In genomic region chr14:68806526-68807147, GRCh38 we compare ENCODE assay signal across 8 cellular contexts. TPM values are rescaled to one million over a fixed set of nuclear protein-coding genes. Genes with fewer than 3 reads are reported as not detected.
DNase-seq lines count a peak whose midpoint lies in the region; ATAC-seq and TF ChIP-seq lines count a peak whose summit lies in the region.

No MANE protein-coding gene starts in this region.

- DNase-seq in Right ventricle myocardium inferior (ENCODE audit: missing footprints) (no peak), cardiac septum (ENCODE audit: low spot score) (no peak), chondrocyte (ENCODE audit: low spot score) (no peak), NCI-H1694 treated with DMSO at 0.1 percent for 48 hours (lab: John Stamatoyannopoulos, UW) (no peak)
- no peak for DNase-seq in naive thymus-derived CD4-positive, alpha-beta T cell

- no peaks in the 10 kb centered on the region for H3K9me3 ChIP-seq in naive thymus-derived CD4-positive, alpha-beta T cell (ENCODE audit: control insufficient read depth in 2 of 3, low read length in 3 of 3)

- POLR2A ChIA-PET in naive thymus-derived CD4-positive, alpha-beta T cell (lab: Charles Lee), result interaction anchor here (0.8 to 23.4 kb wide), 4 partner anchors 8 to 438 kb away, joined by 3 to 1273 read pairs (median 28); partner anchors contain the start of gene ZFP36L1

- no peaks in the 10 kb centered on the region for H3K36me3 ChIP-seq in naive thymus-derived CD4-positive, alpha-beta T cell (ENCODE audit: control insufficient read depth in 2 of 3, insufficient read depth in 3 of 3, low read length in 3 of 3)

- no peaks in the 10 kb centered on the region for H3K27me3 Mint-ChIP-seq in chondrocyte (ENCODE audit: low read depth)
- H3K27me3 Mint-ChIP-seq in naive thymus-derived CD4-positive, alpha-beta T cell, result no peaks in the 10 kb centered on the region

- TF ChIP-seq CTCF in chondrocyte (IDR thresholded peaks at IDR 0.05), result no peak

- peak; percentile 59 for ATAC-seq in Right ventricle myocardium inferior
- ATAC-seq in naive thymus-derived CD4-positive, alpha-beta T cell, result peak; percentile 64
- no peak for ATAC-seq in HG03442 (IDR thresholded peaks at IDR 0.05; ENCODE audit: unreplicated experiment)
- ATAC-seq in HG02798 (IDR thresholded peaks at IDR 0.05; ENCODE audit: poor library complexity, unreplicated experiment), result no peak
- no peak for ATAC-seq in GM19351 (IDR thresholded peaks at IDR 0.05; ENCODE audit: unreplicated experiment)

- CTCF ChIA-PET in naive thymus-derived CD4-positive, alpha-beta T cell (lab: Charles Lee), result interaction anchor here (0.7 to 1.2 kb wide), 2 partner anchors 10 to 12 kb away, joined by 3 read pairs; no protein-coding TSS in a partner anchor

- peaks cover 14% of the 10 kb centered on the region for H3K36me3 Mint-ChIP-seq in chondrocyte (ENCODE audit: low read depth)
- peaks cover 5 to 14% (median 9%) of the 10 kb centered on the region in 5 donors for H3K36me3 Mint-ChIP-seq in naive thymus-derived CD4-positive, alpha-beta T cell

- H3K4me3 ChIP-seq in naive thymus-derived CD4-positive, alpha-beta T cell (ENCODE audit: low read length), result no peak overlapping the region

- intact Hi-C loops in Right ventricle myocardium inferior (cut with DNase I), result no loop called here
- intact Hi-C loops in cardiac septum (cut with DNase I), result no loop called here
- intact Hi-C loops in naive thymus-derived CD4-positive, alpha-beta T cell (cut with micrococcal nuclease), result no loop called here

- peaks cover 62% of the 10 kb centered on the region for H3K4me1 Mint-ChIP-seq in chondrocyte (ENCODE audit: low read depth)
- H3K4me1 Mint-ChIP-seq in naive thymus-derived CD4-positive, alpha-beta T cell, result peaks cover 11 to 67% (median 61%) of the 10 kb centered on the region in 7 donors

- H3K27me3 ChIP-seq in naive thymus-derived CD4-positive, alpha-beta T cell (ENCODE audit: control insufficient read depth in 2 of 2, insufficient read depth in 2 of 2, low read length in 2 of 2), result no peaks in the 10 kb centered on the region

- peaks cover 11% of the 10 kb centered on the region for H3K9me3 Mint-ChIP-seq in chondrocyte (ENCODE audit: low read depth)
- peaks cover 3 to 13% (median 7%) of the 10 kb centered on the region in 11 donors for H3K9me3 Mint-ChIP-seq in naive thymus-derived CD4-positive, alpha-beta T cell

- peak overlapping the region; percentile 94 for H3K27ac Mint-ChIP-seq in chondrocyte (ENCODE audit: unreplicated experiment)
- H3K27ac Mint-ChIP-seq in naive thymus-derived CD4-positive, alpha-beta T cell, result peak overlapping the region in 8 of 9 donors; percentile 6 to 88 (median 75)

- H3K4me1 ChIP-seq in naive thymus-derived CD4-positive, alpha-beta T cell (ENCODE audit: control insufficient read depth in 2 of 2, insufficient read depth in 2 of 2, low read length in 2 of 2), result peaks cover 0 to 15% of the 10 kb centered on the region in 2 donors

- no peak overlapping the region for H3K27ac ChIP-seq in naive thymus-derived CD4-positive, alpha-beta T cell (ENCODE audit: low read depth, low read length)

- H3K4me3 Mint-ChIP-seq in chondrocyte (ENCODE audit: unreplicated experiment), result peak overlapping the region; percentile 4
- peak overlapping the region in 8 of 10 donors; percentile 8 to 60 (median 48) for H3K4me3 Mint-ChIP-seq in naive thymus-derived CD4-positive, alpha-beta T cell

RNA-seq across cellular contexts. Expression of gene ZFP36L1, which starts 13.8 kb away (rescaled TPM):
- total RNA-seq in Right ventricle myocardium inferior, result 46.6 TPM
- total RNA-seq in cardiac septum, result 69.2 TPM
- 82.5 to 195 TPM (median 180 TPM) in 3 replicates for total RNA-seq in chondrocyte
- 100 to 1,000 TPM in 4 of 5 experiments, 10 to 100 TPM in 1; 82.0 to 231 (median 203) TPM for total RNA-seq in naive thymus-derived CD4-positive, alpha-beta T cell
- polyA plus RNA-seq in naive thymus-derived CD4-positive, alpha-beta T cell, result 100 to 1,000 TPM in 1 of 2 donors, 10 to 100 TPM in 1; 85.6 to 160 TPM

Comparison
In these comparisons a context has a peak if more than half of its experiments do, and no peak if none do; other contexts are left out.
1. ATAC-seq: peak in Right ventricle myocardium inferior (single experiment) and naive thymus-derived CD4-positive, alpha-beta T cell (single experiment); none in HG03442 (single experiment), HG02798 (single experiment) and GM19351 (single experiment).